ENCODE assay signal across 8 cellular contexts in genomic region chr3:195443391-195443989, GRCh38. TPM values are rescaled to one million over a fixed set of nuclear protein-coding genes. Genes with fewer than 3 reads are reported as not detected.
DNase-seq lines count a peak whose midpoint lies in the region; ATAC-seq and TF ChIP-seq lines count a peak whose summit lies in the region.

No MANE protein-coding gene starts in this region.

- TF ChIP-seq CTCF in BE2C (IDR thresholded peaks at IDR 0.05; ENCODE audit: low read depth, low read length): no peak

- 0 out of 2 replicates have a peak, but pooled peaks cover 4% of the 10 kb centered on the region for H3K4me1 ChIP-seq in BE2C

- no peaks in the 10 kb centered on the region for H3K36me3 Mint-ChIP-seq in naive thymus-derived CD8-positive, alpha-beta T cell

- H3K27ac Mint-ChIP-seq in naive thymus-derived CD8-positive, alpha-beta T cell: peak overlapping the region in 9 of 10 donors; percentile 61 to 91 (median 86)

- peaks cover 20 to 57% (median 51%) of the 10 kb centered on the region in 4 donors for H3K4me1 Mint-ChIP-seq in naive thymus-derived CD8-positive, alpha-beta T cell

- no peaks in the 10 kb centered on the region for H3K36me3 ChIP-seq in BE2C

- no peak for ATAC-seq in naive thymus-derived CD8-positive, alpha-beta T cell
- ATAC-seq in HG03025 (IDR thresholded peaks at IDR 0.05; ENCODE audit: low FRiP score, unreplicated experiment) (no peak), HG03175 (IDR thresholded peaks at IDR 0.05; ENCODE audit: unreplicated experiment) (no peak)

- peak overlapping the region; percentile 42 for H3K27ac ChIP-seq in caudate nucleus (ENCODE audit: low read depth, low read length)

- POLR2A ChIA-PET in naive thymus-derived CD8-positive, alpha-beta T cell (lab: Charles Lee): interaction anchor here (0.9 to 3.0 kb wide), 6 partner anchors 12 to 771 kb away, joined by 3 to 14 read pairs (median 4); partner anchors contain the start of genes LSG1, PPP1R2 and XXYLT1

- DNase-seq in BE2C (no peak), caudate nucleus (lab: John Stamatoyannopoulos, UW) (peak in 4 of 61 donors; percentile 17 to 42 (median 34)), germinal center (ENCODE audit: low spot score) (no peak), DMS 273 (lab: John Stamatoyannopoulos, UW; ENCODE audit: unreplicated experiment) (no peak)
- no peak for DNase-seq in Jurkat, Clone E6-1 (ENCODE audit: low read depth, low spot score)
- peak in 1 of 10 donors; percentile 23 for DNase-seq in naive thymus-derived CD8-positive, alpha-beta T cell

- peak overlapping the region; percentile 68 to 99 (median 94) for H3K4me3 Mint-ChIP-seq in naive thymus-derived CD8-positive, alpha-beta T cell

- no peaks in the 10 kb centered on the region for H3K27me3 ChIP-seq in BE2C

- H3K9me3 ChIP-seq in BE2C: no peaks in the 10 kb centered on the region

- peak overlapping the region; percentile 41 for H3K4me3 ChIP-seq in BE2C (ENCODE audit: low read depth, low read length)
- H3K4me3 ChIP-seq in Jurkat, Clone E6-1 (ENCODE audit: low read length): peak overlapping the region; percentile 43

- no peaks in the 10 kb centered on the region for H3K9me3 Mint-ChIP-seq in naive thymus-derived CD8-positive, alpha-beta T cell

- no peaks in the 10 kb centered on the region for H3K27me3 Mint-ChIP-seq in naive thymus-derived CD8-positive, alpha-beta T cell

RNA-seq across cellular contexts. Expression of gene ACAP2, which starts 0.7 kb away (rescaled TPM):
- 13.7 TPM for polyA plus RNA-seq in BE2C (2012; ENCODE audit: insufficient read depth, insufficient read length, low read depth)
- 12.5 TPM for polyA plus RNA-seq in Jurkat, Clone E6-1 (2012; ENCODE audit: insufficient read depth, insufficient read length)
- 10 to 100 TPM; 78.7 to 81.0 TPM for total RNA-seq in naive thymus-derived CD8-positive, alpha-beta T cell
- 10 to 100 TPM; 36.7 to 49.6 (median 49.5) TPM for polyA plus RNA-seq in naive thymus-derived CD8-positive, alpha-beta T cell
